17 cellular contexts compared by ENCODE assay signal in the genomic region with DNA sequence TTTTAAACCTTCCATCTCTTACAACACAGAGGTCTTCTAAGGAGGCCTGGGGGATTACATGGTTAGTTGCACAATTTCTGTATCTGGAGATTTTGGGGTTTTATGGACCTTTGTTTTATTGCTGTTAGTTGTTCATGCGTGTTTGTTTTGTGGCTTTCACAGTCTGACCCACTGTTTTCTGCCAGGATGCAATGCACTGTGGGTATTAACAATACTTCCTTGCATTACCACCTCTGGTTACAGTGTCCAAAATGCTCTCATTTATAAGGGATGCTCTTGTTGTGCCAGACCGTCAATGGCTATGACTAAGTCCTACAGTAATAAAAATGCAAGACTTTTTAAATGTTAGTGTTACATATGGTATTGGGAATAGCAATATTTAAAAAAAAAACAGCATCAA.
"Had no signal": no experiment of that assay in that cellular context is flagged by ENCODE, and none has a peak within 500 bp of the region (broad histone marks: within the 10 kb centered on the region; RNA-seq: fewer than 3 reads in every experiment).

No MANE protein-coding gene starts in this region.

- H3K4me1 ChIP-seq: esophagus squamous epithelium, parathyroid adenoma, right atrium auricular region, testis, tibial artery had no signal

- H2AFZ ChIP-seq: parathyroid adenoma had no signal

- H3K27ac ChIP-seq: esophagus squamous epithelium, parathyroid adenoma, right atrium auricular region, testis, tibial artery had no signal

- ATAC-seq: effector memory CD8-positive, alpha-beta T cell; left lobe of liver; natural killer cell; sciatic nerve; stimulated activated memory B cell treated with anti-CD40 and anti-IgM and Interleukin-4, amounts not matched to agents 10 μg/mL and 1 μg/mL and 100 μg/mL, for 72 hours; stimulated activated naive CD8-positive, alpha-beta T cell treated with anti-CD3 and anti-CD28 coated beads, Interleukin-15, Interleukin-2, amounts not matched to agents 100 U/mL and 50 U/mL, for 24 hours had no signal

- H3K36me3 ChIP-seq: esophagus squamous epithelium, right atrium auricular region, tibial artery had no signal

- H3K9me3 ChIP-seq: esophagus squamous epithelium, right atrium auricular region, testis, tibial artery had no signal

- H3K79me2 ChIP-seq: parathyroid adenoma had no signal

- H3K4me3 ChIP-seq: esophagus squamous epithelium, lung, right atrium auricular region, testis, tibial artery had no signal

- H3K9ac ChIP-seq: parathyroid adenoma had no signal

- DNase-seq: cortex of kidney; effector memory CD8-positive, alpha-beta T cell; erythroblast; esophagus squamous epithelium; natural killer cell; stimulated activated CD4-positive, alpha-beta T cell treated with anti-CD3 and anti-CD28 coated beads, Interleukin-2, amount 100 ng/mL, for 24 hours; stimulated activated CD4-positive, alpha-beta T cell treated with anti-CD3 and anti-CD28 coated beads, Interleukin-4, amount 100 ng/mL, for 4 hours; stimulated activated naive CD8-positive, alpha-beta T cell treated with anti-CD3 and anti-CD28 coated beads, Interleukin-15, Interleukin-2, amounts not matched to agents 100 U/mL and 50 U/mL, for 24 hours; substantia nigra; testis; tibial artery had no signal

- H3K27me3 ChIP-seq: esophagus squamous epithelium, right atrium auricular region, testis, tibial artery had no signal
